Comparison of ENCODE assay signal across 27 cellular contexts in genomic region chr7:21193895-21194294, GRCh38.
"Had no signal": no experiment of that assay in that cellular context is flagged by ENCODE, and none has a peak within 500 bp of the region (broad histone marks: within the 10 kb centered on the region; RNA-seq: fewer than 3 reads in every experiment).

No MANE protein-coding gene starts in this region.

- ATAC-seq: activated CD4-positive, alpha-beta T cell treated with anti-CD3 and anti-CD28 coated beads for 36 hours; activated CD4-positive, CD25-positive, alpha-beta regulatory T cell treated with anti-CD3 and anti-CD28 coated beads, Interleukin-2, amount 50 U/mL, for 24 hours; activated CD8-positive, alpha-beta T cell treated with anti-CD3 and anti-CD28 coated beads, Interleukin-2, amount 10 ng/mL, durations not matched to agents 7 days and 5 days; Right ventricle myocardium inferior had no signal

- H3K27ac Mint-ChIP-seq: activated CD4-positive, alpha-beta T cell treated with anti-CD3 and anti-CD28 coated beads for 36 hours; activated CD4-positive, alpha-beta T cell treated with anti-CD3 and anti-CD28 coated beads, Interleukin-2, amount 10 ng/mL, durations not matched to agents 7 days and 5 days; activated CD8-positive, alpha-beta T cell treated with anti-CD3 and anti-CD28 coated beads, Interleukin-2, amount 10 ng/mL, durations not matched to agents 7 days and 5 days; activated naive CD4-positive, alpha-beta T cell treated with anti-CD3 and anti-CD28 coated beads, Interleukin-2, amount 50 U/mL, for 24 hours; activated naive CD8-positive, alpha-beta T cell treated with anti-CD3 and anti-CD28 coated beads, Interleukin-2, amount 10 ng/mL, durations not matched to agents 7 days and 5 days; activated T-cell treated with anti-CD3 and anti-CD28 coated beads, Interleukin-2, amount 50 U/mL, for 24 hours; activated T-helper 2 cell treated with anti-CD3 and anti-CD28 coated beads, Interferon-gamma antibody, Interleukin-2, Interleukin-4, amounts not matched to agents 10 μg/mL and 5 μg/mL and 100 μg/mL, durations not matched to agents 14 hours and 24 hours and 36 hours had no signal

- H3K27me3 Mint-ChIP-seq: activated CD4-positive, alpha-beta T cell treated with anti-CD3 and anti-CD28 coated beads, Interleukin-2, amount 10 ng/mL, durations not matched to agents 7 days and 5 days; activated naive CD4-positive, alpha-beta T cell treated with anti-CD3 and anti-CD28 coated beads, Interleukin-2, amount 50 U/mL, for 24 hours had no signal

- H3K4me3 Mint-ChIP-seq: activated CD4-positive, alpha-beta T cell treated with anti-CD3 and anti-CD28 coated beads for 36 hours; activated CD4-positive, alpha-beta T cell treated with anti-CD3 and anti-CD28 coated beads, Interleukin-2, amount 10 ng/mL, durations not matched to agents 7 days and 5 days; activated CD8-positive, alpha-beta T cell treated with anti-CD3 and anti-CD28 coated beads, Interleukin-2, amount 10 ng/mL, durations not matched to agents 7 days and 5 days; activated naive CD4-positive, alpha-beta T cell treated with anti-CD3 and anti-CD28 coated beads, Interleukin-2, amount 50 U/mL, for 24 hours; activated naive CD8-positive, alpha-beta T cell treated with anti-CD3 and anti-CD28 coated beads, Interleukin-2, amount 10 ng/mL, durations not matched to agents 7 days and 5 days; activated T-cell treated with anti-CD3 and anti-CD28 coated beads, Interleukin-2, amount 50 U/mL, for 24 hours; central memory CD8-positive, alpha-beta T cell had no signal

- H3K4me1 ChIP-seq: ascending aorta had no signal

- DNase-seq: activated CD4-positive, alpha-beta T cell treated with anti-CD3 and anti-CD28 coated beads for 36 hours; activated CD4-positive, alpha-beta T cell treated with anti-CD3 and anti-CD28 coated beads, Interleukin-2, amount 10 ng/mL, durations not matched to agents 7 days and 5 days; activated CD4-positive, alpha-beta T cell treated with anti-CD3 and anti-CD28 coated beads, Interleukin-2, amount 50 U/mL, for 48 hours; activated CD8-positive, alpha-beta T cell treated with anti-CD3 and anti-CD28 coated beads, Interleukin-2, amount 10 ng/mL, durations not matched to agents 7 days and 5 days; activated gamma-delta T cell; activated naive CD4-positive, alpha-beta T cell treated with Interleukin-2 at 50 U/mL for 16 hours; activated naive CD8-positive, alpha-beta T cell treated with anti-CD3 and anti-CD28 coated beads, Interleukin-2, amount 10 ng/mL, durations not matched to agents 7 days and 5 days; activated T-cell treated with anti-CD3 and anti-CD28 coated beads, Interleukin-2, amount 50 U/mL, for 24 hours; amygdala; NCI-H1048; NCI-H1436 treated with DMSO at 0.1 percent for 48 hours; NCI-H1694 treated with DMSO at 0.1 percent for 48 hours; NCI-H2029; NCI-H345; NCI-H524 treated with DMSO at 0.1 percent for 48 hours; NCI-H748 treated with DMSO at 0.1 percent for 48 hours; PC-9; SIG-M5; T1000 had no signal

- H2AFZ ChIP-seq: PC-9 had no signal

- H3K4me1 Mint-ChIP-seq: activated naive CD4-positive, alpha-beta T cell treated with anti-CD3 and anti-CD28 coated beads, Interleukin-2, amount 50 U/mL, for 24 hours; central memory CD8-positive, alpha-beta T cell had no signal

- H3K36me3 ChIP-seq: ascending aorta, cardiac muscle cell had no signal

- H3K36me3 Mint-ChIP-seq: activated naive CD4-positive, alpha-beta T cell treated with anti-CD3 and anti-CD28 coated beads, Interleukin-2, amount 50 U/mL, for 24 hours; activated naive CD8-positive, alpha-beta T cell treated with anti-CD3 and anti-CD28 coated beads, Interleukin-2, amount 10 ng/mL, durations not matched to agents 7 days and 5 days had no signal

- H3K9me3 Mint-ChIP-seq: activated CD4-positive, alpha-beta T cell treated with anti-CD3 and anti-CD28 coated beads, Interleukin-2, amount 10 ng/mL, durations not matched to agents 7 days and 5 days; activated naive CD4-positive, alpha-beta T cell treated with anti-CD3 and anti-CD28 coated beads, Interleukin-2, amount 50 U/mL, for 24 hours; activated naive CD8-positive, alpha-beta T cell treated with anti-CD3 and anti-CD28 coated beads, Interleukin-2, amount 10 ng/mL, durations not matched to agents 7 days and 5 days; activated T-cell treated with anti-CD3 and anti-CD28 coated beads, Interleukin-2, amount 50 U/mL, for 24 hours; activated T-helper 2 cell treated with anti-CD3 and anti-CD28 coated beads, Interferon-gamma antibody, Interleukin-2, Interleukin-4, amounts not matched to agents 10 μg/mL and 5 μg/mL and 100 μg/mL, durations not matched to agents 14 hours and 24 hours and 36 hours; central memory CD8-positive, alpha-beta T cell had no signal

- H3K9me3 ChIP-seq: ascending aorta had no signal

- H3K4me2 ChIP-seq: PC-9 had no signal

- H3K27ac ChIP-seq: ascending aorta, cardiac muscle cell, PC-9, RWPE1 had no signal

- H3K27me3 ChIP-seq: ascending aorta, cardiac muscle cell had no signal

- H3K4me3 ChIP-seq: ascending aorta, cardiac muscle cell, PC-9 had no signal
